Comparison of ENCODE assay signal across 1 cellular context in genomic region chr3:192858849-192859585, GRCh38.
TF ChIP-seq lines count a peak whose summit lies in the region.

No MANE protein-coding gene starts in this region.

TF ChIP-seq in WTC11, 78 proteins besides CTCF, POLR2A, EP300 and RAD21 (continued from another document):
- TF ChIP-seq STAT6 (CRISPR knock-in tag; conservative IDR thresholded peaks at IDR 0.05; ENCODE audit: low read depth) (no peak), NFE2L1 (CRISPR knock-in tag; IDR thresholded peaks at IDR 0.05) (no peak), ZNF232 (CRISPR knock-in tag; IDR thresholded peaks at IDR 0.05) (no peak), MLX (CRISPR knock-in tag; IDR thresholded peaks at IDR 0.05) (no peak), ZNF512 (CRISPR knock-in tag; IDR thresholded peaks at IDR 0.05; ENCODE audit: borderline replicate concordance) (no peak)
TF ChIP-seq in WTC11: peak in this region for 0.
